In the genomic region with DNA sequence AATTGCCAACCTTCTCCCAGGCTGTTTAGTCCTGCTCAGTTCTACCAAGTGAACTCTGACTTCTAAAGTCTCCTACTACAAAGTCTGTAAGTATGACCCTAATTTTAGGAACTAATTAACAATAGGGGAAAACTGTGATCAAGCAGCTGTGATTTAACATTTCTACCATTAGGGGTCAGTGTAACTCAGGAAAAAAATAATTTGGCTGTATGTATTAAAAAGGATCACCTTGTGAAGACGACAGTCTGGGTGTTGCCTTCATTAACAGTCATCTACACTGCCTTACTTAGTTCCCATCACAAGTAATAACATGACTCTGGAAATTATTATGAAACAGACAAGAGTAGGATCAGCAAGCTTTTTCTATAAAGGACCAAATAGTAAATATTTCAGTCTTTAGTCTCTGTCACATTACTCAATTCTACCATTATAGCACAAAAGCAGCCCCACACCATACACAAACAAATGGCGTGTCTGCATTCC, we compare ENCODE assay signal across 8 cellular contexts. TPM values are rescaled to one million over a fixed set of nuclear protein-coding genes. Genes with fewer than 3 reads are reported as not detected.
A peak's percentile ranks its signal among the peaks of the same experiment; 100 is the strongest.
DNase-seq lines count a peak whose midpoint lies in the region; ATAC-seq and TF ChIP-seq lines count a peak whose summit lies in the region.

No MANE protein-coding gene starts in this region.

- no peaks in the 10 kb centered on the region for H3K9me3 Mint-ChIP-seq in activated naive CD4-positive, alpha-beta T cell treated with anti-CD3 and anti-CD28 coated beads for 36 hours

- H3K4me1 Mint-ChIP-seq in activated naive CD4-positive, alpha-beta T cell treated with anti-CD3 and anti-CD28 coated beads for 36 hours (ENCODE audit: low read depth) = peaks cover 7% of the 10 kb centered on the region

- CTCF ChIA-PET in BJ (lab: Yijun Ruan, JAX) = interaction anchor here (0.7 to 3.6 kb wide), 35 partner anchors 12 to 1485 kb away, joined by 3 to 27 read pairs (median 4); partner anchors contain the start of gene CDV3
- CTCF ChIA-PET in HCT116 (lab: Charles Lee) = interaction anchor here (0.6 to 1.7 kb wide), 9 partner anchors 8 to 738 kb away, joined by 3 to 6 read pairs (median 4); no protein-coding TSS in a partner anchor
- CTCF ChIA-PET in activated naive CD4-positive, alpha-beta T cell treated with anti-CD3 and anti-CD28 coated beads for 36 hours (lab: Charles Lee) = interaction anchor here (0.6 to 3.8 kb wide), 18 partner anchors 8 to 1434 kb away, joined by 3 to 21 read pairs (median 3); partner anchors contain the start of gene CDV3

- H3K27ac ChIP-seq in HCT116 (ENCODE audit: low read depth, low read length) = no peak overlapping the region

- no TSS peak for BruUV-seq in HCT116 (replicated peaks; lab: Mats Ljungman, UMichigan)

- H3K9me2 ChIP-seq in HCT116 (ENCODE audit: insufficient read depth) = no peaks in the 10 kb centered on the region

- RAD21 ChIA-PET in HCT116 (lab: Charles Lee; ENCODE audit: low non-redundant PET in 1 of 2, low total read pairs in 2 of 2, uncharacterized antibody in 2 of 2, unreplicated experiment in 2 of 2) = no interaction called here

- intact Hi-C loops in HCT116 (cut with micrococcal nuclease) = loop anchor here (2.0 to 10.0 kb wide), 2 partner anchors 314 to 1488 kb away; no protein-coding TSS in a partner anchor
- intact Hi-C loops in activated naive CD4-positive, alpha-beta T cell treated with anti-CD3 and anti-CD28 coated beads for 36 hours (cut with micrococcal nuclease) = loop anchor here (1.0 to 10.0 kb wide), 8 partner anchors 314 to 1702 kb away; partner anchors contain the start of genes ASTE1 and NEK11

- ATAC-seq in HCT116 = no peak
- ATAC-seq in GM21717 (IDR thresholded peaks at IDR 0.05; ENCODE audit: unreplicated experiment) = no peak
- ATAC-seq in HG03175 (IDR thresholded peaks at IDR 0.05; ENCODE audit: unreplicated experiment) = no peak

- no peaks in the 10 kb centered on the region for H3K36me3 Mint-ChIP-seq in activated naive CD4-positive, alpha-beta T cell treated with anti-CD3 and anti-CD28 coated beads for 36 hours (ENCODE audit: low read depth)

- peaks cover 8% of the 10 kb centered on the region for H3K27me3 Mint-ChIP-seq in activated naive CD4-positive, alpha-beta T cell treated with anti-CD3 and anti-CD28 coated beads for 36 hours (ENCODE audit: low read depth)

- no peak overlapping the region for H3K27ac Mint-ChIP-seq in activated naive CD4-positive, alpha-beta T cell treated with anti-CD3 and anti-CD28 coated beads for 36 hours

- no peaks in the 10 kb centered on the region; the same call in 1 of the 2 replicates for H3K27me3 ChIP-seq in BJ (ENCODE audit: control insufficient read depth, insufficient read depth, low read length)
- peaks cover 19% of the 10 kb centered on the region for H3K27me3 ChIP-seq in HCT116 (ENCODE audit: insufficient read depth, low read length)

- no peak overlapping the region for H3K4me3 Mint-ChIP-seq in activated naive CD4-positive, alpha-beta T cell treated with anti-CD3 and anti-CD28 coated beads for 36 hours

- no peaks in the 10 kb centered on the region for H3K36me3 ChIP-seq in BJ (ENCODE audit: control insufficient read depth, insufficient read depth, low read length)
- H3K36me3 ChIP-seq in HCT116 (ENCODE audit: control insufficient read depth in 1 of 2, insufficient read depth in 2 of 2, low read length in 2 of 2) = no peaks in the 10 kb centered on the region

- H3K9ac ChIP-seq in HCT116 (ENCODE audit: low read length) = no peak overlapping the region

- TF ChIP-seq CTCF in BJ (IDR thresholded peaks at IDR 0.05; ENCODE audit: insufficient read depth, low read depth, low read length) (peak; percentile 65), HCT116 (IDR thresholded peaks at IDR 0.05 in 2 of 3, conservative IDR thresholded peaks at IDR 0.05 in 1 of 3; ENCODE audit: borderline replicate concordance in 1 of 3, insufficient read depth in 1 of 3, low read depth in 2 of 3, low read length in 2 of 3) (peak; percentile 37 to 82 (median 49); a peak in 5 of 6 replicates)

- POLR2A ChIA-PET in BJ (lab: Charles Lee) (no interaction called here), HCT116 (lab: Charles Lee) (no interaction called here)

- no peak for TF ChIP-seq POLR2A in HCT116 (IDR thresholded peaks at IDR 0.05; ENCODE audit: borderline replicate concordance, extremely low read depth, insufficient read depth, insufficient read length)

- no peaks in the 10 kb centered on the region for H4K20me1 ChIP-seq in HCT116 (ENCODE audit: insufficient read depth)

- peak overlapping the region; percentile 93 for H2AFZ ChIP-seq in HCT116 (ENCODE audit: low read depth, low read length, poor library complexity, severe bottlenecking)

- DNase-seq in BJ (ENCODE audit: low read depth) (no peak), HCT116 (ENCODE audit: low read depth, low spot score) (no peak), NCI-H526 treated with DMSO at 0.1 percent for 48 hours (lab: John Stamatoyannopoulos, UW) (peak; percentile 26), myocyte (ENCODE audit: low read depth) (peak; percentile 63)
- peak; percentile 59 for DNase-seq in central memory CD4-positive, alpha-beta T cell
- DNase-seq in activated naive CD4-positive, alpha-beta T cell treated with anti-CD3 and anti-CD28 coated beads for 36 hours = no peak

- peak; percentile 69 for TF ChIP-seq RAD21 in HCT116 (IDR thresholded peaks at IDR 0.05; ENCODE audit: low read depth)

- H3K79me2 ChIP-seq in HCT116 (ENCODE audit: insufficient read depth, low read length) = peaks cover 2% of the 10 kb centered on the region

- no peaks in the 10 kb centered on the region for H3K9me3 ChIP-seq in HCT116 (ENCODE audit: control insufficient read depth in 1 of 2, insufficient read depth in 1 of 2, low read depth in 1 of 2, low read length in 2 of 2)

- H3K4me2 ChIP-seq in HCT116 (ENCODE audit: low read length) = no peak overlapping the region

- peaks cover 5 to 16% of the 10 kb centered on the region in 2 experiments; a peak in 3 of 4 replicates for H3K4me1 ChIP-seq in HCT116 (ENCODE audit: control insufficient read depth in 1 of 2, insufficient read depth in 2 of 2, low read length in 2 of 2)

- no peak overlapping the region for H3K4me3 ChIP-seq in BJ (ENCODE audit: low read depth, low read length)
- H3K4me3 ChIP-seq in HCT116 (replicated peaks in 1 of 2; ENCODE audit: low read depth in 1 of 2, low read length in 2 of 2) = no peak overlapping the region

TF ChIP-seq in HCT116, 20 proteins besides CTCF, POLR2A, EP300 and RAD21:
- TF ChIP-seq EGR1 (IDR thresholded peaks at IDR 0.05; ENCODE audit: low read depth) (no peak), CBX3 (IDR thresholded peaks at IDR 0.05; ENCODE audit: low read depth) (0 out of 2 replicates have a peak, but pooled peaks have one; percentile 33)
TF ChIP-seq in HCT116: peak in this region for 1.

RNA-seq across cellular contexts. Expression of gene NPHP3, which starts 4.2 kb away (rescaled TPM):
- polyA plus RNA-seq in BJ (2011; rRNA removed) = 12.3 and 24.3 TPM in 2 replicates
- 9.7 and 12.5 TPM in 2 replicates for polyA minus RNA-seq in BJ (2011; rRNA and poly(A)+ RNA removed)
- total RNA-seq in HCT116 (2021; ENCODE audit: unreplicated experiment) = 15.5 TPM
- 3.5 and 5.2 TPM in 2 replicates for polyA plus RNA-seq in HCT116 (2012)
- total RNA-seq in myocyte = 24.3 and 28.0 TPM in 2 replicates
- polyA plus RNA-seq in myocyte (2012) = 12.8 TPM
- total RNA-seq in activated naive CD4-positive, alpha-beta T cell treated with anti-CD3 and anti-CD28 coated beads for 36 hours = 10 to 100 TPM; 11.4 to 11.6 TPM

Comparison
In these comparisons a context has a peak if more than half of its experiments do, and no peak if none do; other contexts are left out.
1. DNase-seq: peak in NCI-H526 treated with DMSO at 0.1 percent for 48 hours (single experiment), central memory CD4-positive, alpha-beta T cell (single experiment) and myocyte (single experiment); none in BJ (single experiment), HCT116 (single experiment) and activated naive CD4-positive, alpha-beta T cell treated with anti-CD3 and anti-CD28 coated beads for 36 hours (single experiment).